In the genomic region with DNA sequence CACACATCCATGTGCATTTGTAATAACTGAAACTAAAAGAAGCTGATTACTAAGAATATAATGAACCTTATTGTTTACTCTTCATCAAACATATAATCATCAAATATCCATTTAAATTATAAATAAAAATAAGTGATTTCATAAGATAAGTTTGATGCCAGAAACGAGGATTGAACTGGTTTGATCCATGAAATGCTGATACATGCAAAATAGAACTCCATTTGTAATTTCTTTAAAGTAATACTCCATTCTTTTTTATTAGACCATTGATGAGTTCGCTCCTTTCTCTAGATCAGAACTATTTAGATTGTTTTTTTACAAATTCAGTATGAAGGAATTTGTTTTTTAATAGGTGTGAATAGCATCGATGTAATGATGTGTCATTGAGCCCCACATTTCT, we compare ENCODE assay signal across 3 cellular contexts.
TF ChIP-seq lines count a peak whose summit lies in the region.

No MANE protein-coding gene starts in this region.

TF ChIP-seq in A549, 52 proteins besides CTCF, POLR2A, EP300 and RAD21:
- peak; percentile 11 for TF ChIP-seq MAFK (IDR thresholded peaks at IDR 0.05; ENCODE audit: partially characterized antibody)
- TF ChIP-seq MAZ (IDR thresholded peaks at IDR 0.05; ENCODE audit: borderline replicate concordance, low read depth, low read length) = no peak

TF ChIP-seq in IMR-90, 13 proteins besides CTCF, POLR2A, EP300 and RAD21:
- TF ChIP-seq MAFK (IDR thresholded peaks at IDR 0.05; ENCODE audit: low read depth, low read length) (peak; percentile 54), FOS (IDR thresholded peaks at IDR 0.05; ENCODE audit: low read depth, low read length) (no peak)

TF ChIP-seq in K562, 482 proteins besides CTCF, POLR2A, EP300 and RAD21:
- 0 out of 2 replicates have a peak, but pooled peaks have one; percentile 7 for TF ChIP-seq ZNF316 (IDR thresholded peaks at IDR 0.05)
- TF ChIP-seq ELF2 (CRISPR knock-in tag; IDR thresholded peaks at IDR 0.05) = no peak
